ENCODE assay signal across 13 cellular contexts in genomic region chr6:53033764-53034163, GRCh38. TPM values are rescaled to one million over a fixed set of nuclear protein-coding genes. Genes with fewer than 3 reads are reported as not detected.
DNase-seq lines count a peak whose midpoint lies in the region; ATAC-seq and TF ChIP-seq lines count a peak whose summit lies in the region.
"Had no signal": no experiment of that assay in that cellular context is flagged by ENCODE, and none has a peak within 500 bp of the region (broad histone marks: within the 10 kb centered on the region; RNA-seq: fewer than 3 reads in every experiment).

No MANE protein-coding gene starts in this region.

- no peak overlapping the region for H2BK20ac ChIP-seq in IMR-90 (ENCODE audit: low read depth, low read length)

- no peak overlapping the region for H2AK5ac ChIP-seq in IMR-90 (ENCODE audit: low read depth, low read length)

- H4K8ac ChIP-seq in IMR-90 (ENCODE audit: low read depth in 2 of 2, low read length in 2 of 2) = 0 out of 4 replicates have a peak overlapping the region, but pooled peaks of 1 of the 2 experiments have one; percentile 13

- H2BK5ac ChIP-seq in IMR-90 (ENCODE audit: low read depth, low read length, poor library complexity, severe bottlenecking) = peak overlapping the region; percentile 17

- intact Hi-C loops in IMR-90 (cut with micrococcal nuclease) = loop anchor here (1.0 to 2.0 kb wide), 2 partner anchors 19 to 37 kb away; no protein-coding TSS in a partner anchor
- intact Hi-C loops in stomach (cut with DNase I; ENCODE audit: low total_unique reads) = no loop called here

- H3K27ac ChIP-seq in IMR-90 (ENCODE audit: insufficient read depth, low read length) (peak overlapping the region; percentile 56; the same call in 1 of the 2 replicates), stomach (peak overlapping the region in 4 of 5 donors; percentile 1 to 66 (median 60))
- H3K27ac ChIP-seq: SK-N-MC had no signal

- H3K18ac ChIP-seq in IMR-90 (ENCODE audit: low read depth, low read length) = no peak overlapping the region

- H3K4ac ChIP-seq in IMR-90 (ENCODE audit: low read depth, low read length) = no peak overlapping the region

- H3K9me1 ChIP-seq in IMR-90 (ENCODE audit: insufficient read depth, low read length) = peaks cover 17% of the 10 kb centered on the region

- H2AFZ ChIP-seq in IMR-90 (replicated peaks; ENCODE audit: low read length, poor library complexity) = no peak overlapping the region

- no peak overlapping the region for H4K5ac ChIP-seq in IMR-90 (ENCODE audit: low read depth, low read length)

- H3K36me3 ChIP-seq in IMR-90 (ENCODE audit: control insufficient read depth, insufficient read depth, low read length) (peaks cover 11% of the 10 kb centered on the region), stomach (peaks cover 4 to 99% (median 80%) of the 10 kb centered on the region in 4 donors)

- H3K4me1 ChIP-seq in IMR-90 (ENCODE audit: control insufficient read depth, insufficient read depth, low read length) = peaks cover 18% of the 10 kb centered on the region
- H3K4me1 ChIP-seq in stomach = peaks cover 0 to 32% (median 6%) of the 10 kb centered on the region in 4 donors

- peaks cover 2% of the 10 kb centered on the region for H3K27me3 Mint-ChIP-seq in endothelial cell (ENCODE audit: unreplicated experiment)
- no peaks in the 10 kb centered on the region for H3K27me3 Mint-ChIP-seq in progenitor cell of endocrine pancreas
- H3K27me3 Mint-ChIP-seq: activated B cell treated with CpG ODN at 0.5 μM for 24 hours had no signal

- peaks cover 0 to 19% of the 10 kb centered on the region in 2 experiments; a peak in 2 of 4 replicates for H3K79me1 ChIP-seq in IMR-90 (ENCODE audit: low read depth in 1 of 2, low read length in 2 of 2)

- peak overlapping the region; percentile 6; the same call in 1 of the 2 replicates for H3K4me2 ChIP-seq in IMR-90 (ENCODE audit: low read depth, low read length)

- H3K9me3 Mint-ChIP-seq in endothelial cell (ENCODE audit: unreplicated experiment) (no peaks in the 10 kb centered on the region), progenitor cell of endocrine pancreas (ENCODE audit: low read depth) (no peaks in the 10 kb centered on the region)
- H3K9me3 Mint-ChIP-seq: activated B cell treated with CpG ODN at 0.5 μM for 24 hours; activated T-helper 1 cell treated with anti-CD3 and anti-CD28 coated beads, Interleukin-12 subunit alpha, Interleukin-12 subunit beta, Interleukin-2, Interleukin-4 antibody, amounts not matched to agents 30 ng/mL and 10 ng/mL and 1 ng/mL, durations not matched to agents 14 hours and 24 hours and 36 hours had no signal

- H3K4me1 Mint-ChIP-seq in endothelial cell (ENCODE audit: unreplicated experiment) (peaks cover 36% of the 10 kb centered on the region), progenitor cell of endocrine pancreas (ENCODE audit: low read depth) (peaks cover 6% of the 10 kb centered on the region)
- H3K4me1 Mint-ChIP-seq: activated B cell treated with CpG ODN at 0.5 μM for 24 hours had no signal

- CTCF ChIA-PET in IMR-90 (lab: Yijun Ruan, JAX) = interaction anchor here (0.7 to 1.2 kb wide), 3 partner anchors 9 to 34 kb away, joined by 3 to 5 read pairs (median 4); no protein-coding TSS in a partner anchor

- H3K27ac Mint-ChIP-seq in endothelial cell (ENCODE audit: unreplicated experiment) (peak overlapping the region; percentile 72), progenitor cell of endocrine pancreas (no peak overlapping the region)
- H3K27ac Mint-ChIP-seq: activated B cell treated with CpG ODN at 0.5 μM for 24 hours; activated T-helper 1 cell treated with anti-CD3 and anti-CD28 coated beads, Interleukin-12 subunit alpha, Interleukin-12 subunit beta, Interleukin-2, Interleukin-4 antibody, amounts not matched to agents 30 ng/mL and 10 ng/mL and 1 ng/mL, durations not matched to agents 14 hours and 24 hours and 36 hours had no signal

- no peak overlapping the region for H2BK15ac ChIP-seq in IMR-90 (ENCODE audit: low read depth, low read length)

- H3K36me3 Mint-ChIP-seq in endothelial cell (ENCODE audit: low read depth, unreplicated experiment) = peaks cover 32% of the 10 kb centered on the region
- peaks cover 27% of the 10 kb centered on the region for H3K36me3 Mint-ChIP-seq in progenitor cell of endocrine pancreas (ENCODE audit: insufficient read depth)

- H4K20me1 ChIP-seq in IMR-90 (ENCODE audit: insufficient read depth, low read length) = peaks cover 9% of the 10 kb centered on the region

- in situ Hi-C loops in IMR-90 (cut with MboI; ENCODE audit: low sequenced_read_pairs) = no loop called here

- POLR2A ChIA-PET in IMR-90 (lab: Charles Lee; ENCODE audit: unreplicated experiment) = interaction anchor here (1.0 kb wide), 1 partner anchor 10 kb away, joined by 3 read pairs; no protein-coding TSS in a partner anchor

- TF ChIP-seq EP300 in stomach (IDR thresholded peaks at IDR 0.05) = no peak

- H3K4me3 Mint-ChIP-seq in endothelial cell (ENCODE audit: unreplicated experiment) = no peak overlapping the region
- no peak overlapping the region for H3K4me3 Mint-ChIP-seq in progenitor cell of endocrine pancreas (ENCODE audit: low read depth)
- H3K4me3 Mint-ChIP-seq: activated B cell treated with CpG ODN at 0.5 μM for 24 hours; activated T-helper 1 cell treated with anti-CD3 and anti-CD28 coated beads, Interleukin-12 subunit alpha, Interleukin-12 subunit beta, Interleukin-2, Interleukin-4 antibody, amounts not matched to agents 30 ng/mL and 10 ng/mL and 1 ng/mL, durations not matched to agents 14 hours and 24 hours and 36 hours had no signal

- H2AK9ac ChIP-seq in IMR-90 (replicated peaks; ENCODE audit: low read depth, low read length, poor library complexity) = no peak overlapping the region

- no peak overlapping the region; the same call in 1 of the 2 replicates for H2BK120ac ChIP-seq in IMR-90 (ENCODE audit: low read depth, low read length)

- no peak overlapping the region for H3K56ac ChIP-seq in IMR-90 (ENCODE audit: extremely low read depth, insufficient read depth, low read length)

- WGBS in IMR-90 (ENCODE audit: extremely low coverage in 2 of 2, insufficient read length in 1 of 2), 2 experiments = no CpG with 5 or more reads among the region's 4 CpGs
- 56 to 70% (median 60%) methylated on average over 4 of the region's 4 CpGs for WGBS in stomach, 5 donors

- no peak for TF ChIP-seq CTCF in IMR-90 (conservative IDR thresholded peaks at IDR 0.05; ENCODE audit: low read depth, low read length)
- no peak for TF ChIP-seq CTCF in endothelial cell (IDR thresholded peaks at IDR 0.05; ENCODE audit: unreplicated experiment)
- TF ChIP-seq CTCF in stomach (IDR thresholded peaks at IDR 0.05) = no peak
- TF ChIP-seq CTCF in progenitor cell of endocrine pancreas (IDR thresholded peaks at IDR 0.05; ENCODE audit: unreplicated experiment) = no peak

- no peak overlapping the region for H3K14ac ChIP-seq in IMR-90 (replicated peaks; ENCODE audit: low read depth, low read length)

- ATAC-seq in IMR-90 (ENCODE audit: low read depth) (peak; percentile 73), HG03039 (IDR thresholded peaks at IDR 0.05; ENCODE audit: unreplicated experiment) (no peak)

- DNase-seq in IMR-90 (peak; percentile 88), endothelial cell (ENCODE audit: low spot score) (no peak), left kidney (ENCODE audit: low read depth, low spot score) (peak; percentile 6), stomach (no peak), NCI-H146 (lab: John Stamatoyannopoulos, UW) (no peak), progenitor cell of endocrine pancreas (ENCODE audit: low spot score, unreplicated experiment) (no peak), GF-D8 (lab: John Stamatoyannopoulos, UW) (no peak)
- DNase-seq: activated B cell treated with CpG ODN at 0.5 μM for 24 hours; NCI-H526; stimulated activated CD8-positive, alpha-beta memory T cell treated with anti-CD3 and anti-CD28 coated beads, Interleukin-4, amount 100 ng/mL, for 48 hours had no signal

- dilution Hi-C loops in IMR-90 (cut with HindIII; ENCODE audit: low sequenced_read_pairs, unreplicated experiment) = no loop called here

- H3K9ac ChIP-seq in IMR-90 (ENCODE audit: low read depth, low read length) = no peak overlapping the region

- no peak for TF ChIP-seq POLR2A in IMR-90 (IDR thresholded peaks at IDR 0.05; ENCODE audit: low read depth, low read length)
- no peak for TF ChIP-seq POLR2A in stomach (IDR thresholded peaks at IDR 0.05)

- H3K27me3 ChIP-seq in IMR-90 (ENCODE audit: control insufficient read depth, insufficient read depth, low read length) (no peaks in the 10 kb centered on the region), stomach (no peaks in the 10 kb centered on the region)

- no peak overlapping the region for H3K4me3 ChIP-seq in IMR-90 (ENCODE audit: insufficient read depth, low read depth, low read length)
- no peak overlapping the region for H3K4me3 ChIP-seq in stomach
- H3K4me3 ChIP-seq: SK-N-MC had no signal

- H4K91ac ChIP-seq in IMR-90 (ENCODE audit: insufficient read depth, low read depth, low read length) = 0 out of 2 replicates have a peak overlapping the region, but pooled peaks have one; percentile 14

- no peak overlapping the region for H3K23ac ChIP-seq in IMR-90 (ENCODE audit: low read depth, low read length)

- BruUV-seq in IMR-90 (replicated peaks; lab: Mats Ljungman, UMichigan) = no TSS peak

- no peaks in the 10 kb centered on the region for H3K9me3 ChIP-seq in IMR-90 (ENCODE audit: control insufficient read depth, insufficient read depth, low read length)
- H3K9me3 ChIP-seq in stomach = no peaks in the 10 kb centered on the region

- TF ChIP-seq RAD21 in IMR-90 (IDR thresholded peaks at IDR 0.05; ENCODE audit: low read length) = no peak

RNA-seq across cellular contexts. Expression of gene CILK1, which starts 27.9 kb away (rescaled TPM):
- total RNA-seq in IMR-90 (2012; rRNA removed) (11.1 and 12.8 TPM in 2 replicates), endothelial cell (ENCODE audit: unreplicated experiment) (17.5 TPM), stomach (10 to 100 TPM in 3 of 5 donors, 1 to 10 TPM in 2; 6.4 to 31.6 (median 18.3) TPM), progenitor cell of endocrine pancreas (14.8 and 15.1 TPM in 2 replicates)
- polyA plus RNA-seq in IMR-90 (2012; rRNA removed) (8.5 and 9.4 TPM in 2 replicates), stomach (10 to 100 TPM in 1 of 3 donors, 1 to 10 TPM in 2; 4.2 to 12.1 (median 7.2) TPM)
- polyA plus RNA-seq in IMR-90 (2012; cell fraction: cytosol; rRNA removed) = 3.1 and 3.8 TPM in 2 replicates
- 2.9 and 10.5 TPM in 2 replicates for polyA plus RNA-seq in IMR-90 (2012; cell fraction: nucleus; rRNA removed; ENCODE audit: low replicate concordance)

RNA-seq across cellular contexts. Expression of gene FBXO9, which starts 31.4 kb away (rescaled TPM):
- 36.1 and 49.6 TPM in 2 replicates for total RNA-seq in IMR-90 (2012; rRNA removed)
- polyA plus RNA-seq in IMR-90 (2012; rRNA removed) = 65.9 and 82.8 TPM in 2 replicates
- 23.1 and 52.3 TPM in 2 replicates for polyA plus RNA-seq in IMR-90 (2012; cell fraction: cytosol; rRNA removed)
- polyA plus RNA-seq in IMR-90 (2012; cell fraction: nucleus; rRNA removed; ENCODE audit: low replicate concordance) = 85.3 and 198 TPM in 2 replicates
- 61.5 TPM for total RNA-seq in endothelial cell (ENCODE audit: unreplicated experiment)
- total RNA-seq in stomach = 100 to 1,000 TPM in 1 of 5 donors, 10 to 100 TPM in 4; 53.1 to 119 (median 67.1) TPM
- polyA plus RNA-seq in stomach = 10 to 100 TPM; 33.9 to 45.4 (median 42.2) TPM
- total RNA-seq in progenitor cell of endocrine pancreas = 84.7 and 85.7 TPM in 2 replicates

RNA-seq across cellular contexts. Expression of gene GSTA4, which starts 38.7 kb away (rescaled TPM):
- total RNA-seq in IMR-90 (2012; rRNA removed) (26.9 and 35.8 TPM in 2 replicates), endothelial cell (ENCODE audit: unreplicated experiment) (16.2 TPM), stomach (100 to 1,000 TPM in 2 of 5 donors, 10 to 100 TPM in 2, 1 to 10 TPM in 1; 5.2 to 105 (median 62.4) TPM), progenitor cell of endocrine pancreas (44.7 and 45.6 TPM in 2 replicates)
- polyA plus RNA-seq in IMR-90 (2012; rRNA removed) (29.6 and 35.6 TPM in 2 replicates), stomach (10 to 100 TPM; 41.6 to 54.8 (median 42.7) TPM)
- 7.6 and 12.7 TPM in 2 replicates for polyA plus RNA-seq in IMR-90 (2012; cell fraction: cytosol; rRNA removed)
- polyA plus RNA-seq in IMR-90 (2012; cell fraction: nucleus; rRNA removed; ENCODE audit: low replicate concordance) = 4.2 and 41.9 TPM in 2 replicates

Comparison
In these comparisons a context has a peak if more than half of its experiments do, and no peak if none do; other contexts are left out.
1. DNase-seq: peak in IMR-90 (single experiment) and left kidney (single experiment); none in endothelial cell (single experiment), stomach (single experiment), NCI-H146 (single experiment), progenitor cell of endocrine pancreas (single experiment) and GF-D8 (single experiment).